ENCODE assay signal across 32 cellular contexts in the genomic region with DNA sequence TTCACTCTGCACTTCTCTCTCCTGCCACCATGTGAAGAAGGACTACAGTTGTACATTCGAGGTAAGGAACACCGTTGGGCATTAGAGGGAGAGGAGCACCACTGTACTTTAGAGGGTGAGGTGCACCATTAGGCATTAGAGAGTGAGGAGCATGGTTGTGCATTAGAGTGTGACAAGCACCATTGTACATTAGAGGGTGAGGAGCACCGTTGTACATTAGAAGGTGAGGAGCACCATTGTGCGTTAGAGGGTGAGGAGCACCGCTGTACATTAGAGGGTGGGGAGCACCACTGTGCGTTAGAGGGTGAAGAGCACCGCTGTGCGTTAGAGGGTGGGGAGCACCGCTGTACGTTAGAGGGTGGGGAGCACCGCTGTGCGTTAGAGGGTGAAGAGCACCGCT. TPM values are rescaled to one million over a fixed set of nuclear protein-coding genes. Genes with fewer than 3 reads are reported as not detected.
"Had no signal": no experiment of that assay in that cellular context is flagged by ENCODE, and none has a peak within 500 bp of the region (broad histone marks: within the 10 kb centered on the region; RNA-seq: fewer than 3 reads in every experiment).

No MANE protein-coding gene starts in this region.

- H3K4me1 Mint-ChIP-seq: activated CD4-positive, alpha-beta memory T cell treated with anti-CD3 and anti-CD28 coated beads, Interleukin-2, amount 10 ng/mL, durations not matched to agents 7 days and 5 days; activated CD4-positive, alpha-beta T cell treated with anti-CD3 and anti-CD28 coated beads, Interleukin-2, amount 10 ng/mL, durations not matched to agents 7 days and 5 days; activated naive CD4-positive, alpha-beta T cell treated with anti-CD3 and anti-CD28 coated beads, Interleukin-2, amount 10 ng/mL, durations not matched to agents 7 days and 5 days; activated naive CD8-positive, alpha-beta T cell treated with anti-CD3 and anti-CD28 coated beads, Interleukin-2, amount 10 ng/mL, durations not matched to agents 7 days and 5 days; central memory CD8-positive, alpha-beta T cell had no signal

- H3K4me3 Mint-ChIP-seq: activated CD4-positive, alpha-beta memory T cell treated with anti-CD3 and anti-CD28 coated beads, Interleukin-2, amount 10 ng/mL, durations not matched to agents 7 days and 5 days; activated CD4-positive, alpha-beta T cell treated with anti-CD3 and anti-CD28 coated beads, Interleukin-2, amount 10 ng/mL, durations not matched to agents 7 days and 5 days; activated naive CD4-positive, alpha-beta T cell treated with anti-CD3 and anti-CD28 coated beads, Interleukin-2, amount 10 ng/mL, durations not matched to agents 7 days and 5 days; activated naive CD8-positive, alpha-beta T cell treated with anti-CD3 and anti-CD28 coated beads, Interleukin-2, amount 10 ng/mL, durations not matched to agents 7 days and 5 days; activated T-cell treated with anti-CD3 and anti-CD28 coated beads, Interleukin-2, amount 50 U/mL, for 24 hours; activated T-cell treated with anti-CD3 and anti-CD28 coated beads, Interleukin-2, amount 50 U/mL, for 72 hours; brain; central memory CD8-positive, alpha-beta T cell; dendritic cell treated with granulocyte-macrophage colony-stimulating factor and Interleukin-4, amounts not matched to agents 40 ng/mL and 50 ng/mL, for 4 days; effector memory CD8-positive, alpha-beta T cell had no signal

- H3K27ac Mint-ChIP-seq: activated CD4-positive, alpha-beta memory T cell treated with anti-CD3 and anti-CD28 coated beads, Interleukin-2, amount 10 ng/mL, durations not matched to agents 7 days and 5 days; activated CD4-positive, alpha-beta T cell treated with anti-CD3 and anti-CD28 coated beads, Interleukin-2, amount 10 ng/mL, durations not matched to agents 7 days and 5 days; activated naive CD4-positive, alpha-beta T cell treated with anti-CD3 and anti-CD28 coated beads, Interleukin-2, amount 10 ng/mL, durations not matched to agents 7 days and 5 days; activated naive CD8-positive, alpha-beta T cell treated with anti-CD3 and anti-CD28 coated beads, Interleukin-2, amount 10 ng/mL, durations not matched to agents 7 days and 5 days; activated T-cell treated with anti-CD3 and anti-CD28 coated beads, Interleukin-2, amount 50 U/mL, for 24 hours; activated T-cell treated with anti-CD3 and anti-CD28 coated beads, Interleukin-2, amount 50 U/mL, for 72 hours; dendritic cell treated with granulocyte-macrophage colony-stimulating factor and Interleukin-4, amounts not matched to agents 40 ng/mL and 50 ng/mL, for 4 days had no signal

- H3K27me3 Mint-ChIP-seq: activated T-cell treated with anti-CD3 and anti-CD28 coated beads, Interleukin-2, amount 50 U/mL, for 24 hours had no signal

- H3K4me1 ChIP-seq: ascending aorta, breast epithelium, esophagus muscularis mucosa, foreskin keratinocyte, gastrocnemius medialis had no signal

- H3K27me3 ChIP-seq: ascending aorta, breast epithelium, gastrocnemius medialis had no signal

- DNase-seq: activated CD4-positive, alpha-beta memory T cell treated with anti-CD3 and anti-CD28 coated beads, Interleukin-2, amount 10 ng/mL, durations not matched to agents 7 days and 5 days; activated CD4-positive, alpha-beta T cell treated with anti-CD3 and anti-CD28 coated beads for 1 hour; activated CD4-positive, alpha-beta T cell treated with anti-CD3 and anti-CD28 coated beads for 4 hours; activated CD4-positive, alpha-beta T cell treated with anti-CD3 and anti-CD28 coated beads, Interleukin-2, amount 10 ng/mL, durations not matched to agents 7 days and 5 days; activated CD4-positive, alpha-beta T cell treated with anti-CD3 and anti-CD28 coated beads, Interleukin-2, amount 50 U/mL, for 4 hours; activated CD8-positive, alpha-beta memory T cell treated with anti-CD3 and anti-CD28 coated beads, Interleukin-2, amount 50 U/mL, for 48 hours; activated gamma-delta T cell; activated naive CD4-positive, alpha-beta T cell; activated naive CD4-positive, alpha-beta T cell treated with anti-CD3 and anti-CD28 coated beads, Interleukin-2, amount 10 ng/mL, durations not matched to agents 7 days and 5 days; activated naive CD8-positive, alpha-beta T cell treated with anti-CD3 and anti-CD28 coated beads, Interleukin-2, amount 10 ng/mL, durations not matched to agents 7 days and 5 days; activated T-cell treated with anti-CD3 and anti-CD28 coated beads for 4 hours; activated T-cell treated with anti-CD3 and anti-CD28 coated beads, Interleukin-2, amount 50 U/mL, for 24 hours; activated T-cell treated with anti-CD3 and anti-CD28 coated beads, Interleukin-2, amount 50 U/mL, for 72 hours; effector CD4-positive, alpha-beta T cell; effector memory CD8-positive, alpha-beta T cell; erythroblast; foreskin keratinocyte; gastrocnemius medialis; heart right ventricle; T-helper 2 cell had no signal

- H3K9me3 Mint-ChIP-seq: activated T-cell treated with anti-CD3 and anti-CD28 coated beads, Interleukin-2, amount 50 U/mL, for 24 hours; central memory CD8-positive, alpha-beta T cell; effector memory CD8-positive, alpha-beta T cell had no signal

- H3K27ac ChIP-seq: ascending aorta, breast epithelium, coronary artery, esophagus muscularis mucosa, foreskin keratinocyte, gastrocnemius medialis, heart right ventricle had no signal

- ATAC-seq: activated naive CD4-positive, alpha-beta T cell treated with anti-CD3 and anti-CD28 coated beads, Interleukin-2, amount 50 U/mL, for 72 hours; activated T-cell treated with anti-CD3 and anti-CD28 coated beads, Interleukin-2, amount 50 U/mL, for 72 hours; effector memory CD8-positive, alpha-beta T cell; foreskin keratinocyte; gastrocnemius medialis had no signal

- H3K9me3 ChIP-seq: ascending aorta, breast epithelium, esophagus muscularis mucosa, gastrocnemius medialis, heart right ventricle had no signal

- H3K36me3 ChIP-seq: ascending aorta, breast epithelium, esophagus muscularis mucosa, gastrocnemius medialis, heart right ventricle had no signal

- H3K4me3 ChIP-seq: ascending aorta, breast epithelium, coronary artery, esophagus muscularis mucosa, gastrocnemius medialis, heart right ventricle had no signal

- H3K36me3 Mint-ChIP-seq: activated naive CD4-positive, alpha-beta T cell treated with anti-CD3 and anti-CD28 coated beads, Interleukin-2, amount 10 ng/mL, durations not matched to agents 7 days and 5 days; activated naive CD8-positive, alpha-beta T cell treated with anti-CD3 and anti-CD28 coated beads, Interleukin-2, amount 10 ng/mL, durations not matched to agents 7 days and 5 days; brain had no signal

RNA-seq across cellular contexts. Expression of a gene that starts 20.8 kb away (rescaled TPM):
- total RNA-seq: activated CD4-positive, alpha-beta memory T cell treated with anti-CD3 and anti-CD28 coated beads, Interleukin-2, amount 10 ng/mL, durations not matched to agents 7 days and 5 days; activated CD4-positive, alpha-beta T cell treated with anti-CD3 and anti-CD28 coated beads, Interleukin-2, amount 10 ng/mL, durations not matched to agents 7 days and 5 days; activated naive CD4-positive, alpha-beta T cell treated with anti-CD3 and anti-CD28 coated beads, Interleukin-2, amount 50 U/mL, for 72 hours; activated naive CD8-positive, alpha-beta T cell treated with anti-CD3 and anti-CD28 coated beads, Interleukin-2, amount 10 ng/mL, durations not matched to agents 7 days and 5 days; activated T-cell treated with anti-CD3 and anti-CD28 coated beads, Interleukin-2, amount 50 U/mL, for 72 hours; ascending aorta; cardiac septum; cerebellum; esophagus muscularis mucosa; foreskin keratinocyte; glomerular endothelial cell; heart right ventricle; T-helper 1 cell treated with Interleukin-12 subunit alpha and Interleukin-12 subunit beta and Interleukin-4 antibody, amounts not matched to agents 30 ng/mL and 1 ng/mL, for 36 hours had no signal
- polyA plus RNA-seq: foreskin keratinocyte had no signal

RNA-seq across cellular contexts. Expression of a gene that starts 27.8 kb away (rescaled TPM):
- total RNA-seq: foreskin keratinocyte had no signal
- polyA plus RNA-seq: foreskin keratinocyte had no signal

RNA-seq across cellular contexts. Expression of a gene that starts 48.1 kb away (rescaled TPM):
- total RNA-seq: activated CD4-positive, alpha-beta memory T cell treated with anti-CD3 and anti-CD28 coated beads, Interleukin-2, amount 10 ng/mL, durations not matched to agents 7 days and 5 days; activated CD4-positive, alpha-beta T cell treated with anti-CD3 and anti-CD28 coated beads, Interleukin-2, amount 10 ng/mL, durations not matched to agents 7 days and 5 days; activated naive CD4-positive, alpha-beta T cell treated with anti-CD3 and anti-CD28 coated beads, Interleukin-2, amount 50 U/mL, for 72 hours; activated naive CD8-positive, alpha-beta T cell treated with anti-CD3 and anti-CD28 coated beads, Interleukin-2, amount 10 ng/mL, durations not matched to agents 7 days and 5 days; activated T-cell treated with anti-CD3 and anti-CD28 coated beads, Interleukin-2, amount 50 U/mL, for 72 hours; ascending aorta; cardiac septum; cerebellum; gastrocnemius medialis; glomerular endothelial cell; T-helper 1 cell treated with Interleukin-12 subunit alpha and Interleukin-12 subunit beta and Interleukin-4 antibody, amounts not matched to agents 30 ng/mL and 1 ng/mL, for 36 hours had no signal

RNA-seq across cellular contexts. Expression of a gene that starts 58.3 kb away (rescaled TPM):
- total RNA-seq: activated CD4-positive, alpha-beta memory T cell treated with anti-CD3 and anti-CD28 coated beads, Interleukin-2, amount 10 ng/mL, durations not matched to agents 7 days and 5 days; activated CD4-positive, alpha-beta T cell treated with anti-CD3 and anti-CD28 coated beads, Interleukin-2, amount 10 ng/mL, durations not matched to agents 7 days and 5 days; activated naive CD4-positive, alpha-beta T cell treated with anti-CD3 and anti-CD28 coated beads, Interleukin-2, amount 50 U/mL, for 72 hours; activated naive CD8-positive, alpha-beta T cell treated with anti-CD3 and anti-CD28 coated beads, Interleukin-2, amount 10 ng/mL, durations not matched to agents 7 days and 5 days; activated T-cell treated with anti-CD3 and anti-CD28 coated beads, Interleukin-2, amount 50 U/mL, for 72 hours; cardiac septum; cerebellum; esophagus muscularis mucosa; foreskin keratinocyte; glomerular endothelial cell; heart right ventricle; T-helper 1 cell treated with Interleukin-12 subunit alpha and Interleukin-12 subunit beta and Interleukin-4 antibody, amounts not matched to agents 30 ng/mL and 1 ng/mL, for 36 hours had no signal
- polyA plus RNA-seq: foreskin keratinocyte had no signal
